In the genomic region with DNA sequence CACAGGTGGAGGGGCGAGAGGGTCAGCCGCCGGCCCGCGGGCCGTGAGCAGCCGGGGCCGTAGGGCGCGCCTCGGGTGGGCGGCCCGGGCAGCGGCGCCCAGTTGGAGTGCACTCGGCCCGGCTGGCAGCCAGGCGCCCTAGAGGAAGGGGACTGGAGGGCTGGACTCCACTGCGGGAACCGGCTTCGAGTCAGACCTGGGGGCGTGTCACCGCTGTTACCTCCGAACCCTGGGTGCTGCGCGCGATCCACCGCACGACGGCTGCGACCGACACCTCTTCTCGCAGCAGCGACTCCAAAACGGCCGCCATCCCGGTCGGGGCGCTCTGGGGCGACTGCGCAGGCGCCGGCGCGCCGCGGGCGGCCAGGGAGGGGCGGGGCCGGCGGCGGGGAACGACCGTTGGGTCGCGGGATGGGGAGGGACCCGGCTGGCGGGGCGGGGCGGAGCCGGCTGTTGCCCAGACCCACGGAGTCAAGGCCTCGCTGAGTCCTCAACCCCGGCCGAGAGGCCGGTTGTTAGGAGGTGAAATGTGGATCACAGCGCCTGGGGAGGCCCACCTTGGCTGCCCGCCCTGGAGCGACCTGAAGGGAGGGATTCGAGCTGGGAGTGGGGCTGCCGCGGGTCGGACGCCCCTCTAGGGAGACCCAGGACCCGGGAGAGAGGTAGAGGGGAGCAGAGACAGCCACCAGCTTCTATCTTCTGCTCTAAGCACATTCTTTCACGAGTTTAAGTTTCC, we compare ENCODE assay signal across 1 cellular context.
TF ChIP-seq lines count a peak whose summit lies in the region.

A gene with protein sequence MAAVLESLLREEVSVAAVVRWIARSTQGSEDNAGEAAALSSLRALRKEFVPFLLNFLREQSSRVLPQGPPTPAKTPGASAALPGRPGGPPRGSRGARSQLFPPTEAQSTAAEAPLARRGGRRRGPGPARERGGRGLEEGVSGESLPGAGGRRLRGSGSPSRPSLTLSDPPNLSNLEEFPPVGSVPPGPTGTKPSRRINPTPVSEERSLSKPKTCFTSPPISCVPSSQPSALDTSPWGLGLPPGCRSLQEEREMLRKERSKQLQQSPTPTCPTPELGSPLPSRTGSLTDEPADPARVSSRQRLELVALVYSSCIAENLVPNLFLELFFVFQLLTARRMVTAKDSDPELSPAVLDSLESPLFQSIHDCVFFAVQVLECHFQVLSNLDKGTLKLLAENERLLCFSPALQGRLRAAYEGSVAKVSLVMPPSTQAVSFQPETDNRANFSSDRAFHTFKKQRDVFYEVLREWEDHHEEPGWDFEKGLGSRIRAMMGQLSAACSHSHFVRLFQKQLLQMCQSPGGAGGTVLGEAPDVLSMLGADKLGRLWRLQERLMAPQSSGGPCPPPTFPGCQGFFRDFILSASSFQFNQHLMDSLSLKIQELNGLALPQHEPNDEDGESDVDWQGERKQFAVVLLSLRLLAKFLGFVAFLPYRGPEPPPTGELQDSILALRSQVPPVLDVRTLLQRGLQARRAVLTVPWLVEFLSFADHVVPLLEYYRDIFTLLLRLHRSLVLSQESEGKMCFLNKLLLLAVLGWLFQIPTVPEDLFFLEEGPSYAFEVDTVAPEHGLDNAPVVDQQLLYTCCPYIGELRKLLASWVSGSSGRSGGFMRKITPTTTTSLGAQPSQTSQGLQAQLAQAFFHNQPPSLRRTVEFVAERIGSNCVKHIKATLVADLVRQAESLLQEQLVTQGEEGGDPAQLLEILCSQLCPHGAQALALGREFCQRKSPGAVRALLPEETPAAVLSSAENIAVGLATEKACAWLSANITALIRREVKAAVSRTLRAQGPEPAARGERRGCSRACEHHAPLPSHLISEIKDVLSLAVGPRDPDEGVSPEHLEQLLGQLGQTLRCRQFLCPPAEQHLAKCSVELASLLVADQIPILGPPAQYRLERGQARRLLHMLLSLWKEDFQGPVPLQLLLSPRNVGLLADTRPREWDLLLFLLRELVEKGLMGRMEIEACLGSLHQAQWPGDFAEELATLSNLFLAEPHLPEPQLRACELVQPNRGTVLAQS (minus strand): TSS at position 336 of the 736 bp plus-strand sequence. CDS start 26 bp downstream, at position 310.

TF ChIP-seq in HepG2, 621 proteins besides CTCF, POLR2A, EP300 and RAD21 (continued from another document and continues in another):
- TF ChIP-seq, protein P1, sequence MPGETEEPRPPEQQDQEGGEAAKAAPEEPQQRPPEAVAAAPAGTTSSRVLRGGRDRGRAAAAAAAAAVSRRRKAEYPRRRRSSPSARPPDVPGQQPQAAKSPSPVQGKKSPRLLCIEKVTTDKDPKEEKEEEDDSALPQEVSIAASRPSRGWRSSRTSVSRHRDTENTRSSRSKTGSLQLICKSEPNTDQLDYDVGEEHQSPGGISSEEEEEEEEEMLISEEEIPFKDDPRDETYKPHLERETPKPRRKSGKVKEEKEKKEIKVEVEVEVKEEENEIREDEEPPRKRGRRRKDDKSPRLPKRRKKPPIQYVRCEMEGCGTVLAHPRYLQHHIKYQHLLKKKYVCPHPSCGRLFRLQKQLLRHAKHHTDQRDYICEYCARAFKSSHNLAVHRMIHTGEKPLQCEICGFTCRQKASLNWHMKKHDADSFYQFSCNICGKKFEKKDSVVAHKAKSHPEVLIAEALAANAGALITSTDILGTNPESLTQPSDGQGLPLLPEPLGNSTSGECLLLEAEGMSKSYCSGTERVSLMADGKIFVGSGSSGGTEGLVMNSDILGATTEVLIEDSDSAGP (CRISPR knock-in tag; IDR thresholded peaks at IDR 0.05; ENCODE audit: borderline replicate concordance), result no peak
- TF ChIP-seq NFKB2 (CRISPR knock-in tag; IDR thresholded peaks at IDR 0.05; ENCODE audit: borderline replicate concordance), result 0 out of 2 replicates have a peak, but pooled peaks have one; percentile 22
- TF ChIP-seq ZNF572 (CRISPR knock-in tag; IDR thresholded peaks at IDR 0.05), result no peak
- no peak for TF ChIP-seq FOXO4 (CRISPR knock-in tag; conservative IDR thresholded peaks at IDR 0.05)
- TF ChIP-seq ZNF33B (CRISPR knock-in tag; IDR thresholded peaks at IDR 0.05), result no peak
- no peak for TF ChIP-seq ARHGAP35 (CRISPR knock-in tag; IDR thresholded peaks at IDR 0.05; ENCODE audit: borderline replicate concordance)
- TF ChIP-seq MAFG (CRISPR knock-in tag; IDR thresholded peaks at IDR 0.05), result no peak
- no peak for TF ChIP-seq SKI (IDR thresholded peaks at IDR 0.05; ENCODE audit: partially characterized antibody)
- no peak for TF ChIP-seq JUND (CRISPR knock-in tag; IDR thresholded peaks at IDR 0.05)
- TF ChIP-seq ZNF788 (CRISPR knock-in tag; IDR thresholded peaks at IDR 0.05; ENCODE audit: borderline replicate concordance), result peak; percentile 16; the same call in 1 of the 2 replicates
- TF ChIP-seq ZZZ3 (CRISPR knock-in tag; IDR thresholded peaks at IDR 0.05; ENCODE audit: borderline replicate concordance), result 0 out of 2 replicates have a peak, but pooled peaks have one; percentile 35
- TF ChIP-seq, protein P2, sequence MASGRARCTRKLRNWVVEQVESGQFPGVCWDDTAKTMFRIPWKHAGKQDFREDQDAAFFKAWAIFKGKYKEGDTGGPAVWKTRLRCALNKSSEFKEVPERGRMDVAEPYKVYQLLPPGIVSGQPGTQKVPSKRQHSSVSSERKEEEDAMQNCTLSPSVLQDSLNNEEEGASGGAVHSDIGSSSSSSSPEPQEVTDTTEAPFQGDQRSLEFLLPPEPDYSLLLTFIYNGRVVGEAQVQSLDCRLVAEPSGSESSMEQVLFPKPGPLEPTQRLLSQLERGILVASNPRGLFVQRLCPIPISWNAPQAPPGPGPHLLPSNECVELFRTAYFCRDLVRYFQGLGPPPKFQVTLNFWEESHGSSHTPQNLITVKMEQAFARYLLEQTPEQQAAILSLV (CRISPR knock-in tag; IDR thresholded peaks at IDR 0.05; ENCODE audit: borderline replicate concordance), result peak; percentile 57; the same call in 1 of the 2 replicates
- no peak for TF ChIP-seq ZFP82 (CRISPR knock-in tag; IDR thresholded peaks at IDR 0.05; ENCODE audit: borderline replicate concordance)
- TF ChIP-seq ZNF354B (CRISPR knock-in tag; IDR thresholded peaks at IDR 0.05), result no peak
- TF ChIP-seq SIX1 (CRISPR knock-in tag; IDR thresholded peaks at IDR 0.05; ENCODE audit: borderline replicate concordance), result no peak
- no peak for TF ChIP-seq ZSCAN20 (CRISPR knock-in tag; IDR thresholded peaks at IDR 0.05; ENCODE audit: borderline replicate concordance)
- TF ChIP-seq, protein P3, sequence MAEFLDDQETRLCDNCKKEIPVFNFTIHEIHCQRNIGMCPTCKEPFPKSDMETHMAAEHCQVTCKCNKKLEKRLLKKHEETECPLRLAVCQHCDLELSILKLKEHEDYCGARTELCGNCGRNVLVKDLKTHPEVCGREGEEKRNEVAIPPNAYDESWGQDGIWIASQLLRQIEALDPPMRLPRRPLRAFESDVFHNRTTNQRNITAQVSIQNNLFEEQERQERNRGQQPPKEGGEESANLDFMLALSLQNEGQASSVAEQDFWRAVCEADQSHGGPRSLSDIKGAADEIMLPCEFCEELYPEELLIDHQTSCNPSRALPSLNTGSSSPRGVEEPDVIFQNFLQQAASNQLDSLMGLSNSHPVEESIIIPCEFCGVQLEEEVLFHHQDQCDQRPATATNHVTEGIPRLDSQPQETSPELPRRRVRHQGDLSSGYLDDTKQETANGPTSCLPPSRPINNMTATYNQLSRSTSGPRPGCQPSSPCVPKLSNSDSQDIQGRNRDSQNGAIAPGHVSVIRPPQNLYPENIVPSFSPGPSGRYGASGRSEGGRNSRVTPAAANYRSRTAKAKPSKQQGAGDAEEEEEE (CRISPR knock-in tag; IDR thresholded peaks at IDR 0.05; ENCODE audit: borderline replicate concordance), result peak; percentile 47; the same call in 1 of the 2 replicates
- TF ChIP-seq ARNTL (CRISPR knock-in tag; IDR thresholded peaks at IDR 0.05), result no peak
- no peak for TF ChIP-seq KDM3A (CRISPR knock-in tag; IDR thresholded peaks at IDR 0.05; ENCODE audit: low read depth)
- peak; percentile 69; the same call in 1 of the 2 replicates for TF ChIP-seq SRY (CRISPR knock-in tag; IDR thresholded peaks at IDR 0.05)
- TF ChIP-seq RELA (CRISPR knock-in tag; IDR thresholded peaks at IDR 0.05), result no peak
- no peak for TF ChIP-seq ELF3 (CRISPR knock-in tag; IDR thresholded peaks at IDR 0.05)
- TF ChIP-seq PLRG1 (conservative IDR thresholded peaks at IDR 0.05), result no peak
- no peak; the same call in 1 of the 2 replicates for TF ChIP-seq AHR (CRISPR knock-in tag; IDR thresholded peaks at IDR 0.05)
- TF ChIP-seq PRDM4 (CRISPR knock-in tag; IDR thresholded peaks at IDR 0.05; ENCODE audit: borderline replicate concordance), result no peak
- no peak for TF ChIP-seq DPF2 (CRISPR knock-in tag; IDR thresholded peaks at IDR 0.05; ENCODE audit: borderline replicate concordance, low read depth)
- TF ChIP-seq USF2 (IDR thresholded peaks at IDR 0.05; ENCODE audit: low read depth, low read length), result no peak
- TF ChIP-seq USF2 (CRISPR knock-in tag; IDR thresholded peaks at IDR 0.05; ENCODE audit: borderline replicate concordance), result no peak
- TF ChIP-seq, protein P4, sequence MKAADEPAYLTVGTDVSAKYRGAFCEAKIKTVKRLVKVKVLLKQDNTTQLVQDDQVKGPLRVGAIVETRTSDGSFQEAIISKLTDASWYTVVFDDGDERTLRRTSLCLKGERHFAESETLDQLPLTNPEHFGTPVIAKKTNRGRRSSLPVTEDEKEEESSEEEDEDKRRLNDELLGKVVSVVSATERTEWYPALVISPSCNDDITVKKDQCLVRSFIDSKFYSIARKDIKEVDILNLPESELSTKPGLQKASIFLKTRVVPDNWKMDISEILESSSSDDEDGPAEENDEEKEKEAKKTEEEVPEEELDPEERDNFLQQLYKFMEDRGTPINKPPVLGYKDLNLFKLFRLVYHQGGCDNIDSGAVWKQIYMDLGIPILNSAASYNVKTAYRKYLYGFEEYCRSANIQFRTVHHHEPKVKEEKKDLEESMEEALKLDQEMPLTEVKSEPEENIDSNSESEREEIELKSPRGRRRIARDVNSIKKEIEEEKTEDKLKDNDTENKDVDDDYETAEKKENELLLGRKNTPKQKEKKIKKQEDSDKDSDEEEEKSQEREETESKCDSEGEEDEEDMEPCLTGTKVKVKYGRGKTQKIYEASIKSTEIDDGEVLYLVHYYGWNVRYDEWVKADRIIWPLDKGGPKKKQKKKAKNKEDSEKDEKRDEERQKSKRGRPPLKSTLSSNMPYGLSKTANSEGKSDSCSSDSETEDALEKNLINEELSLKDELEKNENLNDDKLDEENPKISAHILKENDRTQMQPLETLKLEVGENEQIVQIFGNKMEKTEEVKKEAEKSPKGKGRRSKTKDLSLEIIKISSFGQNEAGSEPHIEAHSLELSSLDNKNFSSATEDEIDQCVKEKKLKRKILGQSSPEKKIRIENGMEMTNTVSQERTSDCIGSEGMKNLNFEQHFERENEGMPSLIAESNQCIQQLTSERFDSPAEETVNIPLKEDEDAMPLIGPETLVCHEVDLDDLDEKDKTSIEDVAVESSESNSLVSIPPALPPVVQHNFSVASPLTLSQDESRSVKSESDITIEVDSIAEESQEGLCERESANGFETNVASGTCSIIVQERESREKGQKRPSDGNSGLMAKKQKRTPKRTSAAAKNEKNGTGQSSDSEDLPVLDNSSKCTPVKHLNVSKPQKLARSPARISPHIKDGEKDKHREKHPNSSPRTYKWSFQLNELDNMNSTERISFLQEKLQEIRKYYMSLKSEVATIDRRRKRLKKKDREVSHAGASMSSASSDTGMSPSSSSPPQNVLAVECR (CRISPR knock-in tag; IDR thresholded peaks at IDR 0.05; ENCODE audit: borderline replicate concordance), result peak; percentile 82; the same call in 1 of the 2 replicates
- no peak for TF ChIP-seq ZNF746 (CRISPR knock-in tag; IDR thresholded peaks at IDR 0.05)
- no peak for TF ChIP-seq ZFP1 (CRISPR knock-in tag; IDR thresholded peaks at IDR 0.05)
- TF ChIP-seq HOXA3 (CRISPR knock-in tag; IDR thresholded peaks at IDR 0.05), result 0 out of 2 replicates have a peak, but pooled peaks have one; percentile 14
